ENCODE assay signal across 25 cellular contexts in genomic region chr9:134304712-134305111, GRCh38. TPM values are rescaled to one million over a fixed set of nuclear protein-coding genes. Genes with fewer than 3 reads are reported as not detected.
A peak's percentile ranks its signal among the peaks of the same experiment; 100 is the strongest.
DNase-seq lines count a peak whose midpoint lies in the region; ATAC-seq and TF ChIP-seq lines count a peak whose summit lies in the region.
"Had no signal": no experiment of that assay in that cellular context is flagged by ENCODE, and none has a peak within 500 bp of the region (broad histone marks: within the 10 kb centered on the region; RNA-seq: fewer than 3 reads in every experiment).

No MANE protein-coding gene starts in this region.

- TF ChIP-seq CTCF in foreskin keratinocyte (conservative IDR thresholded peaks at IDR 0.05), result no peak

- ATAC-seq in HG02884 (IDR thresholded peaks at IDR 0.05; ENCODE audit: unreplicated experiment), result no peak
- ATAC-seq in foreskin keratinocyte, result no peak
- ATAC-seq: activated naive CD8-positive, alpha-beta T cell treated with anti-CD3 and anti-CD28 coated beads, Interleukin-2, amount 50 U/mL, for 24 hours; body of pancreas; esophagus mucosa; HCT116; K562; stimulated activated effector memory CD8-positive, alpha-beta T cell treated with anti-CD3 and anti-CD28 coated beads, Interleukin-12 subunit alpha, Interleukin-12 subunit beta, amount 100 ng/mL, for 72 hours had no signal

- DNase-seq in ELF-1 (ENCODE audit: low read depth, low spot score) (peak; percentile 38), NCI-H1436 (lab: John Stamatoyannopoulos, UW) (peak; percentile 97), NCI-H82 treated with DMSO at 0.1 percent for 48 hours (lab: John Stamatoyannopoulos, UW; ENCODE audit: unreplicated experiment) (peak; percentile 79), posterior vena cava (ENCODE audit: low spot score) (peak; percentile 75), SHP77 (lab: John Stamatoyannopoulos, UW) (no peak), foreskin keratinocyte (no peak)
- DNase-seq: activated B cell treated with CpG ODN at 0.5 μM for 24 hours; activated CD4-positive, alpha-beta T cell treated with anti-CD3 and anti-CD28 coated beads, Interleukin-2, amount 50 U/mL, for 48 hours; activated effector memory CD4-positive, alpha-beta T cell treated with anti-CD3 and anti-CD28 coated beads, Interleukin-2, amount 50 U/mL, for 16 hours; activated naive CD8-positive, alpha-beta T cell treated with anti-CD3 and anti-CD28 coated beads, Interleukin-2, amount 50 U/mL, for 24 hours; CD4-positive, CD25-positive, alpha-beta regulatory T cell; effector memory CD4-positive, alpha-beta T cell; MG63; NCI-H187; NCI-H510A treated with DMSO at 0.1 percent for 48 hours; SHP77 treated with DMSO at 0.1 percent for 48 hours; SW 1271 had no signal

- no peak overlapping the region for H3K27ac ChIP-seq in foreskin keratinocyte
- H3K27ac ChIP-seq: body of pancreas, ovary, suprapubic skin had no signal

- intact Hi-C loops in posterior vena cava (cut with DNase I), result no loop called here

- peaks cover 2% of the 10 kb centered on the region for H3K27me3 ChIP-seq in foreskin keratinocyte
- H3K27me3 ChIP-seq: body of pancreas, MG63, ovary, suprapubic skin had no signal

- no peaks in the 10 kb centered on the region for H3K4me1 ChIP-seq in foreskin keratinocyte

RNA-seq across cellular contexts. Expression of gene RXRA, which starts 21.5 kb away (rescaled TPM):
- total RNA-seq in posterior vena cava (10 to 100 TPM; 41.5 to 44.7 TPM), foreskin keratinocyte (24.1 and 25.2 TPM in 2 replicates)
- 16.5 and 18.3 TPM in 2 replicates for polyA plus RNA-seq in foreskin keratinocyte

Comparison
In these comparisons a context has a peak if more than half of its experiments do, and no peak if none do; other contexts are left out.
1. DNase-seq: peak in ELF-1 (single experiment), NCI-H1436 (single experiment), NCI-H82 treated with DMSO at 0.1 percent for 48 hours (single experiment) and posterior vena cava (single experiment); none in SHP77 (0 of 2) and foreskin keratinocyte (0 of 2).